Comparison of ENCODE assay signal across 7 cellular contexts in the genomic region with DNA sequence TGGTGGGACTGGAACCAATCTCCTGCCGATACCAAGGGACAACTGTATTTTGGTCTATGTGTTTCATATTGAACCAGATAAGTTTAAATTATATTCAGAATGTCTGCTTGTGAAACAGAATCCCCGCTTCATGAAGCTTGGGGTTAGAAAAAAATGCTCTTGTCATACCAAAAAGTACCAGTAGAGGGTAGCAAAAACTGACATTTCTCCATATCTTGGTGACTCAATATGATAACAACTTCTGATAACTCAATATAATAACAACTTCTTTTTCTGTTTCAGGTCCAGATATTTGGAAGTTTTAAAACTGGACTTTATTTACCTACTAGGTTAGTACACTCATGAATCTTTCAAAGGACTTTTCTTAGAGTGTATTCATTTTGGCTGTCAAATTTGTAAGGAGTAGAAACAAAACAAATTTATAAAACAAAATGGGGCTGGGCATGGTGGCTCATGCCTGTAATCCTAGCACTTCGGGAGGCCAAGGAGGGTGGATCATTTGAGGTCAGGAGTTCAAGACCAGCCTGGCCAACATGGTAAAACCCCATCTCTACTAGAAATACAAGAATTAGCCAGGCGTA. TPM values are rescaled to one million over a fixed set of nuclear protein-coding genes. Genes with fewer than 3 reads are reported as not detected.
A peak's percentile ranks its signal among the peaks of the same experiment; 100 is the strongest.
DNase-seq lines count a peak whose midpoint lies in the region; ATAC-seq and TF ChIP-seq lines count a peak whose summit lies in the region.

No MANE protein-coding gene starts in this region.

- TF ChIP-seq CTCF in epithelial cell of proximal tubule (conservative IDR thresholded peaks at IDR 0.05; ENCODE audit: low read depth, low read length) (peak; percentile 68), neutrophil (IDR thresholded peaks at IDR 0.05) (peak; percentile 85)

- CTCF ChIA-PET in HEK293T (lab: Yijun Ruan, JAX) = interaction anchor here (0.6 to 1.0 kb wide), 6 partner anchors 78 to 241 kb away, joined by 3 to 4 read pairs (median 4); a partner anchor contains a TSS

- no peak overlapping the region for H3K4me3 ChIP-seq in epithelial cell of proximal tubule (ENCODE audit: low read depth, low read length)
- no peak overlapping the region for H3K4me3 ChIP-seq in neutrophil (ENCODE audit: low read depth in 1 of 2, low read length in 1 of 2)

- ATAC-seq in GM19463 (IDR thresholded peaks at IDR 0.05; ENCODE audit: unreplicated experiment) = no peak
- ATAC-seq in HG02623 (IDR thresholded peaks at IDR 0.05; ENCODE audit: unreplicated experiment) = no peak

- no peaks in the 10 kb centered on the region for H3K9me3 ChIP-seq in neutrophil

- DNase-seq in DMS53 (lab: John Stamatoyannopoulos, UW) (peak; percentile 63), HEK293T (ENCODE audit: extremely low spot score) (no peak), SK-N-DZ (ENCODE audit: low spot score) (peak; percentile 53), epithelial cell of proximal tubule (ENCODE audit: low read depth) (no peak)

- H3K4me1 ChIP-seq in neutrophil (ENCODE audit: control insufficient read depth in 1 of 2, insufficient read depth in 1 of 2, low read depth in 1 of 2, low read length in 1 of 2) = peaks cover 14 to 22% of the 10 kb centered on the region in 2 experiments

- POLR2A ChIA-PET in HEK293T (lab: Yijun Ruan, JAX) = interaction anchor here (1.5 kb wide), 1 partner anchor 148 kb away, joined by 4 read pairs; a partner anchor contains a TSS

- H3K36me3 ChIP-seq in neutrophil = peaks cover 44% of the 10 kb centered on the region

- H3K27me3 ChIP-seq in neutrophil = no peaks in the 10 kb centered on the region

- no peak overlapping the region for H3K27ac ChIP-seq in neutrophil

TF ChIP-seq in HEK293T, 16 proteins besides CTCF, POLR2A, EP300 and RAD21:
- TF ChIP-seq ZNF384 (IDR thresholded peaks at IDR 0.05) (0 out of 2 replicates have a peak, but pooled peaks have one; percentile 66), TARDBP (IDR thresholded peaks at IDR 0.05) (no peak)
TF ChIP-seq in HEK293T: peak in this region for 1.

RNA-seq across cellular contexts. Expression of a gene that starts 52.3 kb away (rescaled TPM):
- polyA plus RNA-seq in SK-N-DZ (2014; cell fraction: cytosol; rRNA removed) = 17.1 and 38.6 TPM in 2 replicates
- polyA plus RNA-seq in SK-N-DZ (2014; cell fraction: nucleus; rRNA removed) = 68.1 and 81.4 TPM in 2 replicates
- 17.0 and 33.4 TPM in 2 replicates for total RNA-seq in epithelial cell of proximal tubule

Comparison
In these comparisons a context has a peak if more than half of its experiments do, and no peak if none do; other contexts are left out.
1. DNase-seq: peak in DMS53 (single experiment) and SK-N-DZ (single experiment); none in HEK293T (single experiment) and epithelial cell of proximal tubule (single experiment).